1 cellular context compared by ENCODE assay signal in genomic region chr15:65033659-65034269, GRCh38.
TF ChIP-seq lines count a peak whose summit lies in the region.

No MANE protein-coding gene starts in this region.

TF ChIP-seq in A549, 52 proteins besides CTCF, POLR2A, EP300 and RAD21 (continued from another document):
- no peak for TF ChIP-seq FOXS1 (CRISPR knock-in tag; IDR thresholded peaks at IDR 0.05)
- 0 out of 2 replicates have a peak, but pooled peaks have one; percentile 18 for TF ChIP-seq MAX (IDR thresholded peaks at IDR 0.05)
- no peak for TF ChIP-seq NPAS2 (CRISPR knock-in tag; IDR thresholded peaks at IDR 0.05; ENCODE audit: borderline replicate concordance)
- no peak for TF ChIP-seq EHMT2 (IDR thresholded peaks at IDR 0.05; ENCODE audit: low read depth)
- TF ChIP-seq PBX3 (IDR thresholded peaks at IDR 0.05), result no peak
- TF ChIP-seq SMC3 (IDR thresholded peaks at IDR 0.05), result peak; percentile 39; the same call in 1 of the 3 replicates
- no peak for TF ChIP-seq MAFK (IDR thresholded peaks at IDR 0.05; ENCODE audit: partially characterized antibody)
- TF ChIP-seq MYC (IDR thresholded peaks at IDR 0.05; ENCODE audit: borderline replicate concordance, low read length), result peak; percentile 64; the same call in 1 of the 2 replicates
- TF ChIP-seq KDM1A (IDR thresholded peaks at IDR 0.05; ENCODE audit: low read depth), result no peak
- TF ChIP-seq SREBF2 (IDR thresholded peaks at IDR 0.05), result no peak
- no peak for TF ChIP-seq HDAC2 (IDR thresholded peaks at IDR 0.05)
- TF ChIP-seq HMGXB4 (CRISPR knock-in tag; IDR thresholded peaks at IDR 0.05; ENCODE audit: borderline replicate concordance), result no peak
- no peak for TF ChIP-seq CBX2 (IDR thresholded peaks at IDR 0.05; ENCODE audit: borderline replicate concordance, low read depth)
- TF ChIP-seq FOSB (CRISPR knock-in tag; IDR thresholded peaks at IDR 0.05), result no peak
- no peak for TF ChIP-seq CBX8 (IDR thresholded peaks at IDR 0.05)
TF ChIP-seq in A549: peak in this region for 4.
